Comparison of ENCODE assay signal across 1 cellular context in the genomic region with DNA sequence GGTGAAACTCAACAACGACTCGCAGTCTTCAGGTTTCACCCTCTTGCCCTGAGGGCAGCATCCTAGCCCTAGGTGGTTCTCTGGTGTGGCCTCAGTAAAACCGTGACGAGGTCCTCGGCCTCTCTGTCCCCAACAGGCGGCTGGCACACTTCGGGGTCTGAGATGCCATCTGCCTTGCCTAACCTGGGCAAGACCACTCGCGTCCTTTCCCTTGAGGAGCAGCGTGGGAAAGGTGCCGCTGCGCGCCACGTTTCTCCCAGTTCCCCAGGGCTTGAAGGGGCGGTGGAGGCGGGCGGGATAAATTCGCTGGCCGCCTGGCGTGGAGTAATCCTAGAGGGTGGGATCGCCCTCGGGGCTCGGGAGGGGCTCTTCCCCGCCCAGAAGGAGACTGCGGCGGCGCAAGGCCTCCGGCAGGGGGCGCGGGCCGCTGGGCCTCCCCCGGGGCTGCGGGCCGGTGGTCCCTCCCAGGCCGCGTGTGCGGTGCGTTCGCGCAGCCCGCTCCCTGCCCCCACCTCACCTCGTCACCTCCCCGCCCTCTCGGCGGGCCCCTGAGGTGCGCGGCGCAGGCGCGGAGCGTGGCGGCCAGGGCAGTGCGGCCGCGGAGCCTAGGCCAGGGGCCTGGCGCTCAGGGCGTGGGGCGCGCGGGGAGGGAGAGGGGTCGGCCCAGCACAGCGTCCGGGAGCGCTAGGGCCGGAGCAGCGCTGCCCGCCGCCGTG.
TF ChIP-seq lines count a peak whose summit lies in the region.

A gene with protein sequence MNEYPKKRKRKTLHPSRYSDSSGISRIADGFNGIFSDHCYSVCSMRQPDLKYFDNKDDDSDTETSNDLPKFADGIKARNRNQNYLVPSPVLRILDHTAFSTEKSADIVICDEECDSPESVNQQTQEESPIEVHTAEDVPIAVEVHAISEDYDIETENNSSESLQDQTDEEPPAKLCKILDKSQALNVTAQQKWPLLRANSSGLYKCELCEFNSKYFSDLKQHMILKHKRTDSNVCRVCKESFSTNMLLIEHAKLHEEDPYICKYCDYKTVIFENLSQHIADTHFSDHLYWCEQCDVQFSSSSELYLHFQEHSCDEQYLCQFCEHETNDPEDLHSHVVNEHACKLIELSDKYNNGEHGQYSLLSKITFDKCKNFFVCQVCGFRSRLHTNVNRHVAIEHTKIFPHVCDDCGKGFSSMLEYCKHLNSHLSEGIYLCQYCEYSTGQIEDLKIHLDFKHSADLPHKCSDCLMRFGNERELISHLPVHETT (plus strand): TSS at position 551 of the 716 bp plus-strand sequence. CDS start 5,263 bp downstream, outside the sequence.

TF ChIP-seq in HepG2, 621 proteins besides CTCF, POLR2A, EP300 and RAD21 (continued from another document and continues in another):
- TF ChIP-seq SRSF9 (IDR thresholded peaks at IDR 0.05; ENCODE audit: borderline replicate concordance, insufficient read depth, low read depth, low read length, poor library complexity, severe bottlenecking) (no peak), ZNF234 (CRISPR knock-in tag; conservative IDR thresholded peaks at IDR 0.05) (0 out of 2 replicates have a peak, but pooled peaks have one; percentile 19), SOX5 (CRISPR knock-in tag; IDR thresholded peaks at IDR 0.05; ENCODE audit: borderline replicate concordance) (no peak; the same call in 1 of the 2 replicates), TRIM24 (CRISPR knock-in tag; IDR thresholded peaks at IDR 0.05) (no peak), THAP7 (CRISPR knock-in tag; IDR thresholded peaks at IDR 0.05) (peak; percentile 56; the same call in 1 of the 2 replicates), ZKSCAN1 (IDR thresholded peaks at IDR 0.05; ENCODE audit: low read length) (no peak), ZNF652 (CRISPR knock-in tag; IDR thresholded peaks at IDR 0.05; ENCODE audit: borderline replicate concordance, low read depth) (no peak), ZNF543 (CRISPR knock-in tag; IDR thresholded peaks at IDR 0.05) (peak; percentile 62; the same call in 1 of the 2 replicates), ZFP82 (CRISPR knock-in tag; IDR thresholded peaks at IDR 0.05; ENCODE audit: borderline replicate concordance) (no peak), PRPF4 (IDR thresholded peaks at IDR 0.05; ENCODE audit: low read depth, low read length, poor library complexity, severe bottlenecking) (no peak), ONECUT2 (CRISPR knock-in tag; IDR thresholded peaks at IDR 0.05) (no peak), ZNF883 (CRISPR knock-in tag; IDR thresholded peaks at IDR 0.05; ENCODE audit: not compliant biosample characterization) (peak; percentile 83), ZNF496 (CRISPR knock-in tag; IDR thresholded peaks at IDR 0.05; ENCODE audit: insufficient replicate concordance) (no peak), SCMH1 (CRISPR knock-in tag; IDR thresholded peaks at IDR 0.05; ENCODE audit: borderline replicate concordance) (no peak), KLF12 (CRISPR knock-in tag; IDR thresholded peaks at IDR 0.05; ENCODE audit: borderline replicate concordance) (no peak; the same call in 1 of the 2 replicates), HMG20A (CRISPR knock-in tag; IDR thresholded peaks at IDR 0.05; ENCODE audit: borderline replicate concordance) (no peak), CCDC6 (CRISPR knock-in tag; IDR thresholded peaks at IDR 0.05) (peak; percentile 74; the same call in 1 of the 2 replicates), TBX2 (CRISPR knock-in tag; IDR thresholded peaks at IDR 0.05; ENCODE audit: borderline replicate concordance) (peak; percentile 67), NFYB (CRISPR knock-in tag; IDR thresholded peaks at IDR 0.05) (no peak), ZNF792 (CRISPR knock-in tag; IDR thresholded peaks at IDR 0.05) (no peak; the same call in 1 of the 2 replicates), HNRNPH1 (optimal IDR thresholded peaks at IDR 0.05; ENCODE audit: low read depth, low read length) (no peak), RFXANK (CRISPR knock-in tag; IDR thresholded peaks at IDR 0.05) (no peak), ZNF607 (CRISPR knock-in tag; IDR thresholded peaks at IDR 0.05; ENCODE audit: borderline replicate concordance) (peak; percentile 86; the same call in 1 of the 2 replicates), ZNF780A (CRISPR knock-in tag; IDR thresholded peaks at IDR 0.05) (no peak; the same call in 1 of the 2 replicates), ZNF264 (CRISPR knock-in tag; IDR thresholded peaks at IDR 0.05) (no peak), USF2 (IDR thresholded peaks at IDR 0.05; ENCODE audit: low read depth, low read length) (no peak), USF2 (CRISPR knock-in tag; IDR thresholded peaks at IDR 0.05; ENCODE audit: borderline replicate concordance) (no peak), PHF5A (CRISPR knock-in tag; IDR thresholded peaks at IDR 0.05; ENCODE audit: low read depth, unreplicated experiment) (peak; percentile 67), MYPOP (CRISPR knock-in tag; IDR thresholded peaks at IDR 0.05) (peak; percentile 70; the same call in 1 of the 2 replicates), JDP2 (CRISPR knock-in tag; IDR thresholded peaks at IDR 0.05; ENCODE audit: borderline replicate concordance) (no peak; the same call in 1 of the 2 replicates), ZNF557 (CRISPR knock-in tag; IDR thresholded peaks at IDR 0.05) (no peak), MIXL1 (CRISPR knock-in tag; IDR thresholded peaks at IDR 0.05) (no peak), ZNF574 (CRISPR knock-in tag; IDR thresholded peaks at IDR 0.05) (peak; percentile 82), GPN1 (CRISPR knock-in tag; IDR thresholded peaks at IDR 0.05; ENCODE audit: borderline replicate concordance) (no peak; the same call in 1 of the 2 replicates), TRIM22 (IDR thresholded peaks at IDR 0.05) (no peak), TCF7L2 (IDR thresholded peaks at IDR 0.05; ENCODE audit: low read depth, low read length) (no peak), FOSL1 (CRISPR knock-in tag; IDR thresholded peaks at IDR 0.05; ENCODE audit: borderline replicate concordance) (peak; percentile 22; the same call in 1 of the 2 replicates), YY1 (IDR thresholded peaks at IDR 0.05; ENCODE audit: insufficient read depth, insufficient replicate concordance, low read depth, low read length) (peak; percentile 81), RFX5 (IDR thresholded peaks at IDR 0.05; ENCODE audit: low read depth, low read length) (no peak), MYC (CRISPR knock-in tag; IDR thresholded peaks at IDR 0.05; ENCODE audit: borderline replicate concordance) (peak; percentile 96), ZBTB8A (CRISPR knock-in tag; IDR thresholded peaks at IDR 0.05; ENCODE audit: borderline replicate concordance, low read depth) (no peak), ZNF704 (CRISPR knock-in tag; IDR thresholded peaks at IDR 0.05; ENCODE audit: borderline replicate concordance) (no peak), ZNF230 (CRISPR knock-in tag; IDR thresholded peaks at IDR 0.05) (no peak)
- TF ChIP-seq, protein P1, sequence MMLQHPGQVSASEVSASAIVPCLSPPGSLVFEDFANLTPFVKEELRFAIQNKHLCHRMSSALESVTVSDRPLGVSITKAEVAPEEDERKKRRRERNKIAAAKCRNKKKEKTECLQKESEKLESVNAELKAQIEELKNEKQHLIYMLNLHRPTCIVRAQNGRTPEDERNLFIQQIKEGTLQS (CRISPR knock-in tag; IDR thresholded peaks at IDR 0.05) = no peak
- TF ChIP-seq, protein P2, sequence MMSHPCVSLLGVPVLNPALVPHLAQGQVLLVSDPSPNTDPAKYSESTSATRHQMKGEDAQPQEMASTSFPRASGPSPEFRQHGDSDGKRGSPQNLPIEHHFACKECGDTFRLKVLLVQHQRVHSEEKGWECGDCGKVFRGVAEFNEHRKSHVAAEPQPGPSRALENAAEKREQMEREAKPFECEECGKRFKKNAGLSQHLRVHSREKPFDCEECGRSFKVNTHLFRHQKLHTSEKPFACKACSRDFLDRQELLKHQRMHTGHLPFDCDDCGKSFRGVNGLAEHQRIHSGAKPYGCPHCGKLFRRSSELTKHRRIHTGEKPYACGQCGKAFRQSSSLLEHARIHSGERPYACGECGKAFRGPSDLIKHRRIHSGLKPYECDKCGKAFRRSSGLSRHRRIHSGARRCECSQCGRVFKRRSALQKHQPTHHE (CRISPR knock-in tag; IDR thresholded peaks at IDR 0.05; ENCODE audit: borderline replicate concordance) = no peak
- TF ChIP-seq, protein P3, sequence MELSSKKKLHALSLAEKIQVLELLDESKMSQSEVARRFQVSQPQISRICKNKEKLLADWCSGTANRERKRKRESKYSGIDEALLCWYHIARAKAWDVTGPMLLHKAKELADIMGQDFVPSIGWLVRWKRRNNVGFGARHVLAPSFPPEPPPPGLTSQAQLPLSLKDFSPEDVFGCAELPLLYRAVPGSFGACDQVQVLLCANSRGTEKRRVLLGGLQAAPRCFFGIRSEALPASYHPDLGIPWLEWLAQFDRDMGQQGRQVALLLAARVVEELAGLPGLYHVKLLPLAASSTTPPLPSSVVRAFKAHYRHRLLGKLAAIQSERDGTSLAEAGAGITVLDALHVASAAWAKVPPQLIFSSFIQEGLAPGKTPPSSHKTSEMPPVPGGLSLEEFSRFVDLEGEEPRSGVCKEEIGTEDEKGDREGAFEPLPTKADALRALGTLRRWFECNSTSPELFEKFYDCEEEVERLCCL (CRISPR knock-in tag; IDR thresholded peaks at IDR 0.05; ENCODE audit: borderline replicate concordance) = no peak
- TF ChIP-seq, protein P4, sequence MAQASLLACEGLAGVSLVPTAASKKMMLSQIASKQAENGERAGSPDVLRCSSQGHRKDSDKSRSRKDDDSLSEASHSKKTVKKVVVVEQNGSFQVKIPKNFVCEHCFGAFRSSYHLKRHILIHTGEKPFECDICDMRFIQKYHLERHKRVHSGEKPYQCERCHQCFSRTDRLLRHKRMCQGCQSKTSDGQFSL (CRISPR knock-in tag; IDR thresholded peaks at IDR 0.05) = no peak
